ENCODE assay signal across 19 cellular contexts in the genomic region with DNA sequence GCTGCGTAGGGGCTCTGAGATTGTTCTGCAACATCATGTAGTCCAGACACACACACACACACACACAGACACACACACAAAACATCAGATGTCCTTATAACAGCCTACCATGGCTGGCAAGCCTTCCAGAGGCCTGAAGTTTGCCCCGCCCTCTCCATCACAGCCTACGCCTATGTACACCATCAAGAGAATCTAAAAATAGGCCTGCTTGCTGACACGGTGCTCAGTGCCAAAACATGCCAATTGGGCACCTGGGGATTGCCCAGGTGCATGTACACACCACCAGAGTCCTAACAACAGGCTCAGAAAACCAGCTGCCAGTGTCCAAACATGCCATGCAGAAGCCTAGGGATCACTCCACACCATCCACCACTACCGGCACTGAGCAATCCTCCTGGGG.
"Had no signal": no experiment of that assay in that cellular context is flagged by ENCODE, and none has a peak within 500 bp of the region (broad histone marks: within the 10 kb centered on the region; RNA-seq: fewer than 3 reads in every experiment).

No MANE protein-coding gene starts in this region.

- FAIRE-seq: islet of Langerhans, small intestine had no signal

- ATAC-seq: heart left ventricle; left lobe of liver; mucosa of descending colon; naive thymus-derived CD8-positive, alpha-beta T cell had no signal

- H3K27me3 ChIP-seq: dorsolateral prefrontal cortex, heart left ventricle, right atrium auricular region, tibial artery, upper lobe of left lung, vagina had no signal

- H3K4me3 ChIP-seq: dorsolateral prefrontal cortex, heart left ventricle, mucosa of descending colon, right atrium auricular region, tibial artery, upper lobe of left lung, vagina had no signal

- DNase-seq: cortex of kidney; dorsolateral prefrontal cortex; effector CD8-positive, alpha-beta T cell; foreskin melanocyte; heart left ventricle; hippocampal formation; kidney glomerular epithelial cell; mammary epithelial cell; mucosa of descending colon; naive thymus-derived CD8-positive, alpha-beta T cell; small intestine; stimulated activated CD4-positive, alpha-beta T cell treated with anti-CD3 and anti-CD28 coated beads, Interleukin-12 subunit alpha, Interleukin-12 subunit beta, amount 100 ng/mL, for 4 hours; stimulated activated naive CD4-positive, alpha-beta T cell treated with Interleukin-2 at 50 U/mL for 16 hours; tibial artery; upper lobe of left lung had no signal

- H3K36me3 ChIP-seq: heart left ventricle, right atrium auricular region, tibial artery, upper lobe of left lung, vagina had no signal
